Comparison of ENCODE assay signal across 27 cellular contexts in genomic region chr13:77774181-77774580, GRCh38.
"Had no signal": no experiment of that assay in that cellular context is flagged by ENCODE, and none has a peak within 500 bp of the region (broad histone marks: within the 10 kb centered on the region; RNA-seq: fewer than 3 reads in every experiment).

No MANE protein-coding gene starts in this region.

- H3K9me3 Mint-ChIP-seq: activated T-cell treated with anti-CD3 and anti-CD28 coated beads, Interleukin-2, amount 50 U/mL, for 4 hours; activated T-helper 17 cell treated with anti-CD3 and anti-CD28 coated beads, Interleukin-2, amount 50 U/mL, for 72 hours; central memory CD8-positive, alpha-beta T cell; T-cell had no signal

- H3K4me3 ChIP-seq: coronary artery, dorsolateral prefrontal cortex had no signal

- DNase-seq: activated B cell treated with CpG ODN at 0.5 μM for 24 hours; activated CD4-positive, alpha-beta memory T cell treated with anti-CD3 and anti-CD28 coated beads, Interleukin-2, amount 10 ng/mL, durations not matched to agents 7 days and 5 days; activated CD4-positive, alpha-beta T cell treated with anti-CD3 and anti-CD28 coated beads, Interleukin-2, amount 10 ng/mL, durations not matched to agents 7 days and 5 days; activated CD4-positive, alpha-beta T cell treated with anti-CD3 and anti-CD28 coated beads, Interleukin-2, amount 50 U/mL, for 4 hours; activated effector memory CD4-positive, alpha-beta T cell treated with Interleukin-2 at 50 U/mL for 16 hours; activated gamma-delta T cell treated with Interleukin-2 at 50 U/mL for 16 hours; activated naive CD4-positive, alpha-beta T cell treated with anti-CD3 and anti-CD28 coated beads, Interleukin-2, amount 50 U/mL, for 16 hours; activated naive CD4-positive, alpha-beta T cell treated with Interleukin-2 at 50 U/mL for 16 hours; activated T-cell treated with anti-CD3 and anti-CD28 coated beads, Interleukin-2, amount 50 U/mL, for 4 hours; amniotic stem cell; brain microvascular endothelial cell; dorsolateral prefrontal cortex; effector memory CD4-positive, alpha-beta T cell; endodermal cell; foreskin fibroblast; T-cell; T1000; WERI-Rb-1 had no signal

- H3K27me3 ChIP-seq: brain microvascular endothelial cell, dorsolateral prefrontal cortex had no signal

- H3K27ac ChIP-seq: brain microvascular endothelial cell, coronary artery, WERI-Rb-1 had no signal

- H3K4me3 Mint-ChIP-seq: activated B cell treated with CpG ODN at 0.5 μM for 24 hours; activated CD4-positive, alpha-beta memory T cell treated with anti-CD3 and anti-CD28 coated beads, Interleukin-2, amount 10 ng/mL, durations not matched to agents 7 days and 5 days; activated CD4-positive, alpha-beta T cell treated with anti-CD3 and anti-CD28 coated beads, Interleukin-2, amount 10 ng/mL, durations not matched to agents 7 days and 5 days; activated naive CD8-positive, alpha-beta T cell; activated T-cell treated with anti-CD3 and anti-CD28 coated beads, Interleukin-2, amount 50 U/mL, for 4 hours; activated T-helper 17 cell treated with anti-CD3 and anti-CD28 coated beads, Interleukin-2, amount 50 U/mL, for 72 hours; central memory CD8-positive, alpha-beta T cell; dendritic cell treated with granulocyte-macrophage colony-stimulating factor and Interleukin-4, amounts not matched to agents 40 ng/mL and 50 ng/mL, for 4 days; endodermal cell; T-cell; T-helper 1 cell treated with Interleukin-12 subunit alpha and Interleukin-12 subunit beta and Interleukin-4 antibody, amounts not matched to agents 30 μg/mL and 1 μg/mL, for 36 hours; T-helper 2 cell treated with Interferon-gamma antibody and Interleukin-4, amounts not matched to agents 5 μg/mL and 100 μg/mL, for 36 hours had no signal

- H3K27ac Mint-ChIP-seq: activated B cell treated with CpG ODN at 0.5 μM for 24 hours; activated CD4-positive, alpha-beta memory T cell treated with anti-CD3 and anti-CD28 coated beads, Interleukin-2, amount 10 ng/mL, durations not matched to agents 7 days and 5 days; activated CD4-positive, alpha-beta T cell treated with anti-CD3 and anti-CD28 coated beads, Interleukin-2, amount 10 ng/mL, durations not matched to agents 7 days and 5 days; activated naive CD8-positive, alpha-beta T cell; activated T-helper 17 cell treated with anti-CD3 and anti-CD28 coated beads, Interleukin-2, amount 50 U/mL, for 72 hours; dendritic cell treated with granulocyte-macrophage colony-stimulating factor and Interleukin-4, amounts not matched to agents 40 ng/mL and 50 ng/mL, for 4 days; endodermal cell; T-cell; T-helper 1 cell treated with Interleukin-12 subunit alpha and Interleukin-12 subunit beta and Interleukin-4 antibody, amounts not matched to agents 30 μg/mL and 1 μg/mL, for 36 hours; T-helper 2 cell treated with Interferon-gamma antibody and Interleukin-4, amounts not matched to agents 5 μg/mL and 100 μg/mL, for 36 hours had no signal

- H3K36me3 ChIP-seq: brain microvascular endothelial cell, WERI-Rb-1 had no signal

- ATAC-seq: activated CD4-positive, CD25-positive, alpha-beta regulatory T cell treated with anti-CD3 and anti-CD28 coated beads, Interleukin-2, amount 50 U/mL, for 24 hours; activated T-cell treated with anti-CD3 and anti-CD28 coated beads, Interleukin-2, amount 50 U/mL, for 4 hours; activated T-helper 17 cell treated with anti-CD3 and anti-CD28 coated beads, Interleukin-2, amount 50 U/mL, for 72 hours; esophagus mucosa; T-cell had no signal

- H3K4me1 Mint-ChIP-seq: activated B cell treated with CpG ODN at 0.5 μM for 24 hours; activated CD4-positive, alpha-beta memory T cell treated with anti-CD3 and anti-CD28 coated beads, Interleukin-2, amount 10 ng/mL, durations not matched to agents 7 days and 5 days; activated CD4-positive, alpha-beta T cell treated with anti-CD3 and anti-CD28 coated beads, Interleukin-2, amount 10 ng/mL, durations not matched to agents 7 days and 5 days; central memory CD8-positive, alpha-beta T cell; endodermal cell; T-cell had no signal

- H3K27me3 Mint-ChIP-seq: activated B cell treated with CpG ODN at 0.5 μM for 24 hours; activated CD4-positive, alpha-beta memory T cell treated with anti-CD3 and anti-CD28 coated beads, Interleukin-2, amount 10 ng/mL, durations not matched to agents 7 days and 5 days; activated CD4-positive, alpha-beta T cell treated with anti-CD3 and anti-CD28 coated beads, Interleukin-2, amount 10 ng/mL, durations not matched to agents 7 days and 5 days; activated naive CD8-positive, alpha-beta T cell; activated T-helper 17 cell treated with anti-CD3 and anti-CD28 coated beads, Interleukin-2, amount 50 U/mL, for 72 hours; central memory CD8-positive, alpha-beta T cell; dendritic cell treated with granulocyte-macrophage colony-stimulating factor and Interleukin-4, amounts not matched to agents 40 ng/mL and 50 ng/mL, for 4 days; T-cell had no signal
